Comparison of ENCODE assay signal across 18 cellular contexts in genomic region chr12:94261119-94261518, GRCh38.
DNase-seq lines count a peak whose midpoint lies in the region; ATAC-seq, FAIRE-seq and TF ChIP-seq lines count a peak whose summit lies in the region.
"Had no signal": no experiment of that assay in that cellular context is flagged by ENCODE, and none has a peak within 500 bp of the region (broad histone marks: within the 10 kb centered on the region; RNA-seq: fewer than 3 reads in every experiment).

No MANE protein-coding gene starts in this region.

- peak overlapping the region; percentile 16 to 84 (median 84) for H3K9ac ChIP-seq in skeletal muscle tissue (ENCODE audit: low read depth in 1 of 3, low read length in 3 of 3)

- no TSS peak for BruUV-seq in MCF 10A (replicated peaks; lab: Mats Ljungman, UMichigan)

- TF ChIP-seq CTCF in MCF 10A (IDR thresholded peaks at IDR 0.05; ENCODE audit: unreplicated experiment) = no peak

- H3K36me3 Mint-ChIP-seq in T-helper 17 cell (ENCODE audit: low read depth) (peaks cover 4% of the 10 kb centered on the region), MCF 10A (ENCODE audit: insufficient read depth, unreplicated experiment) (no peaks in the 10 kb centered on the region)

- H3K4me1 ChIP-seq in skeletal muscle tissue (ENCODE audit: control insufficient read depth in 3 of 3, insufficient read depth in 3 of 3, low read length in 3 of 3) = peaks cover 25 to 38% (median 28%) of the 10 kb centered on the region in 3 donors

- no peak for ATAC-seq in T-helper 17 cell
- ATAC-seq in HG02938 (IDR thresholded peaks at IDR 0.05; ENCODE audit: unreplicated experiment) = no peak
- ATAC-seq in HG03175 (IDR thresholded peaks at IDR 0.05; ENCODE audit: unreplicated experiment) = no peak
- ATAC-seq: activated CD8-positive, alpha-beta T cell treated with anti-CD3 and anti-CD28 coated beads, Interleukin-2, amount 10 ng/mL, durations not matched to agents 7 days and 5 days; HepG2 had no signal

- H3K27me3 Mint-ChIP-seq in T-helper 17 cell (no peaks in the 10 kb centered on the region), MCF 10A (ENCODE audit: insufficient read depth, unreplicated experiment) (no peaks in the 10 kb centered on the region)

- H3K9me3 Mint-ChIP-seq in MCF 10A (ENCODE audit: unreplicated experiment) = no peaks in the 10 kb centered on the region

- no peaks in the 10 kb centered on the region for H3K36me3 ChIP-seq in skeletal muscle tissue (ENCODE audit: control insufficient read depth in 3 of 3, insufficient read depth in 3 of 3, low read length in 3 of 3)

- CTCF ChIA-PET in MCF 10A (lab: Yijun Ruan, JAX) = interaction anchor here (0.9 kb wide), 1 partner anchor 841 kb away, joined by 3 read pairs; no protein-coding TSS in a partner anchor

- intact Hi-C loops in MCF 10A (cut with micrococcal nuclease) = loop anchor here (10.0 kb wide), 1 partner anchor 126 kb away; no protein-coding TSS in a partner anchor

- H3K4me3 ChIP-seq in skeletal muscle tissue (ENCODE audit: low read length in 3 of 3) = no peak overlapping the region

- no peak for TF ChIP-seq POLR2A in GM12891 (IDR thresholded peaks at IDR 0.05; ENCODE audit: low read depth, low read length)

- FAIRE-seq in GM19239 (lab: Jason Lieb, UNC) (peak; percentile 51), GM12891 (lab: Jason Lieb, UNC) (no peak)
- FAIRE-seq: endothelial cell of umbilical vein, HepG2 had no signal

- H3K4me1 Mint-ChIP-seq in T-helper 17 cell (peaks cover 16% of the 10 kb centered on the region), MCF 10A (ENCODE audit: insufficient read depth, unreplicated experiment) (peaks cover 9% of the 10 kb centered on the region)

- H3K27ac ChIP-seq in skeletal muscle tissue (ENCODE audit: low read depth, low read length) = peak overlapping the region; percentile 92

- POLR2A ChIA-PET in MCF 10A (lab: Yijun Ruan, JAX) = interaction anchor here (1.4 to 2.1 kb wide), 2 partner anchors 27 to 88 kb away, joined by 3 to 12 read pairs; no protein-coding TSS in a partner anchor

- no peaks in the 10 kb centered on the region for H3K27me3 ChIP-seq in skeletal muscle tissue (ENCODE audit: control insufficient read depth in 3 of 3, insufficient read depth in 3 of 3, low read length in 3 of 3)

- DNase-seq in GM19239 (ENCODE audit: insufficient read length, low spot score) = no peak
- DNase-seq in T-helper 17 cell = no peak
- peak; percentile 59 for DNase-seq in iPS-NIHi11 (ENCODE audit: low spot score)
- DNase-seq in GM12891 (ENCODE audit: insufficient read length, low spot score) = no peak
- DNase-seq in MCF 10A (ENCODE audit: unreplicated experiment) = no peak
- DNase-seq: activated CD8-positive, alpha-beta T cell treated with anti-CD3 and anti-CD28 coated beads, Interleukin-2, amount 10 ng/mL, durations not matched to agents 7 days and 5 days; AML-193; cerebellar nuclear complex; DMS153; MM.1S; NCI-H187; NCI-H524; substantia nigra had no signal

- H3K27ac Mint-ChIP-seq in T-helper 17 cell = peak overlapping the region; percentile 98
- H3K27ac Mint-ChIP-seq in MCF 10A (ENCODE audit: low read depth, unreplicated experiment) = no peak overlapping the region

- H3K9me3 ChIP-seq in T-helper 17 cell (ENCODE audit: control insufficient read depth, low read length, poor library complexity, severe bottlenecking) (no peaks in the 10 kb centered on the region), skeletal muscle tissue (ENCODE audit: control insufficient read depth in 3 of 3, low read length in 3 of 3) (no peaks in the 10 kb centered on the region)

- H3K4me3 Mint-ChIP-seq in T-helper 17 cell (no peak overlapping the region), MCF 10A (ENCODE audit: unreplicated experiment) (no peak overlapping the region)

TF ChIP-seq in GM12891, 5 proteins besides CTCF, POLR2A, EP300 and RAD21:
- no peak for TF ChIP-seq TAF1 (IDR thresholded peaks at IDR 0.05; ENCODE audit: low read depth, low read length)
- TF ChIP-seq POU2F2 (IDR thresholded peaks at IDR 0.05; ENCODE audit: low read depth, low read length) = no peak
- TF ChIP-seq SPI1 (IDR thresholded peaks at IDR 0.05; ENCODE audit: low read depth, low read length) = no peak
- TF ChIP-seq POLR2AphosphoS5 (IDR thresholded peaks at IDR 0.05; ENCODE audit: low read depth, low read length) = no peak
- TF ChIP-seq PAX5 (IDR thresholded peaks at IDR 0.05; ENCODE audit: insufficient read depth, low read length, severe bottlenecking) = no peak
